Comparison of ENCODE assay signal across 6 cellular contexts in genomic region chr22:50269573-50270301, GRCh38. TPM values are rescaled to one million over a fixed set of nuclear protein-coding genes. Genes with fewer than 3 reads are reported as not detected.
DNase-seq lines count a peak whose midpoint lies in the region; ATAC-seq and TF ChIP-seq lines count a peak whose summit lies in the region.

No MANE protein-coding gene starts in this region.

- peak overlapping the region; percentile 3 for H3K27ac ChIP-seq in neural cell (ENCODE audit: low read length)

- no peak for TF ChIP-seq RAD21 in neural cell (conservative IDR thresholded peaks at IDR 0.05)

- DNase-seq in COR-L47 (lab: John Stamatoyannopoulos, UW) (peak; percentile 33), NCI-H1694 treated with DMSO at 0.1 percent for 48 hours (lab: John Stamatoyannopoulos, UW) (peak; percentile 35), astrocyte of the spinal cord (ENCODE audit: low read depth, low spot score) (peak; percentile 54)

- H3K9me2 ChIP-seq in neural cell (ENCODE audit: insufficient read depth, low read length) = no peaks in the 10 kb centered on the region

- H3K4me3 ChIP-seq in astrocyte of the spinal cord (ENCODE audit: low read depth, low read length) = peak overlapping the region; percentile 39
- peak overlapping the region; percentile 77 for H3K4me3 ChIP-seq in neural cell (ENCODE audit: low read length)

- H3K9me3 ChIP-seq in neural cell (ENCODE audit: low read length) = no peaks in the 10 kb centered on the region

- H3K27me3 ChIP-seq in neural cell (ENCODE audit: insufficient read depth, low read depth, low read length) = no peaks in the 10 kb centered on the region

- H2AFZ ChIP-seq in neural cell (ENCODE audit: low read depth, low read length) = no peak overlapping the region

- peak overlapping the region; percentile 81 for H3K9ac ChIP-seq in neural cell (ENCODE audit: low read length)

- ATAC-seq in GM21423 (IDR thresholded peaks at IDR 0.05; ENCODE audit: unreplicated experiment) (no peak), GM21367 (IDR thresholded peaks at IDR 0.05; ENCODE audit: unreplicated experiment) (no peak)

- peak overlapping the region; percentile 62 for H3K4me2 ChIP-seq in neural cell (ENCODE audit: low read length)

- H3K79me2 ChIP-seq in neural cell (replicated peaks; ENCODE audit: insufficient read depth, low read length) = no peaks in the 10 kb centered on the region

- TF ChIP-seq EP300 in neural cell (conservative IDR thresholded peaks at IDR 0.05; ENCODE audit: poor library complexity, severe bottlenecking) = no peak

- no peak for TF ChIP-seq CTCF in astrocyte of the spinal cord (IDR thresholded peaks at IDR 0.05; ENCODE audit: low read depth, low read length)
- no peak for TF ChIP-seq CTCF in neural cell (IDR thresholded peaks at IDR 0.05; ENCODE audit: poor library complexity, severe bottlenecking)

- H4K20me1 ChIP-seq in neural cell (ENCODE audit: insufficient read depth) = no peaks in the 10 kb centered on the region

- H3K36me3 ChIP-seq in neural cell (ENCODE audit: insufficient read depth, low read length) = no peaks in the 10 kb centered on the region

- in situ Hi-C loops in astrocyte of the spinal cord (cut with HindIII; ENCODE audit: low sequenced_read_pairs) = no loop called here

- H3F3A ChIP-seq in neural cell (ENCODE audit: insufficient read depth, low read length, poor library complexity, severe bottlenecking) = no peaks in the 10 kb centered on the region

TF ChIP-seq in neural cell, 6 proteins besides CTCF, POLR2A, EP300 and RAD21:
- TF ChIP-seq TAF1 (IDR thresholded peaks at IDR 0.05; ENCODE audit: low read depth) (no peak), SMC3 (conservative IDR thresholded peaks at IDR 0.05; ENCODE audit: poor library complexity) (no peak), REST (IDR thresholded peaks at IDR 0.05; ENCODE audit: borderline replicate concordance) (no peak), POLR2AphosphoS5 (IDR thresholded peaks at IDR 0.05) (no peak), MXI1 (conservative IDR thresholded peaks at IDR 0.05; ENCODE audit: poor library complexity, severe bottlenecking) (no peak), EZH2 (IDR thresholded peaks at IDR 0.05; ENCODE audit: borderline replicate concordance, insufficient read depth, low read length, poor library complexity, severe bottlenecking) (no peak)

RNA-seq across cellular contexts. Expression of gene MAPK11, which starts 0.4 kb away (rescaled TPM):
- 36.3 and 55.0 TPM in 2 replicates for polyA plus RNA-seq in neural cell
- 11.2 and 15.3 TPM in 2 replicates for polyA minus RNA-seq in neural cell

RNA-seq across cellular contexts. Expression of gene MAPK12, which starts 8.3 kb away (rescaled TPM):
- 36.7 and 53.3 TPM in 2 replicates for polyA plus RNA-seq in neural cell
- 24.3 and 25.1 TPM in 2 replicates for polyA minus RNA-seq in neural cell

RNA-seq across cellular contexts. Expression of gene HDAC10, which starts 18.7 kb away (rescaled TPM):
- 39.1 and 40.5 TPM in 2 replicates for polyA plus RNA-seq in neural cell
- polyA minus RNA-seq in neural cell = 28.7 and 29.2 TPM in 2 replicates

RNA-seq across cellular contexts. Expression of gene TUBGCP6, which starts 24.9 kb away (rescaled TPM):
- polyA plus RNA-seq in neural cell = 74.5 and 89.1 TPM in 2 replicates
- polyA minus RNA-seq in neural cell = 58.4 and 60.8 TPM in 2 replicates

RNA-seq across cellular contexts. Expression of gene PLXNB2, which starts 37.7 kb away (rescaled TPM):
- 38.6 and 57.4 TPM in 2 replicates for polyA plus RNA-seq in neural cell
- 61.9 and 76.2 TPM in 2 replicates for polyA minus RNA-seq in neural cell
